In genomic region chr6:45344900-45345299, GRCh38 we compare ENCODE assay signal across 26 cellular contexts.
"Had no signal": no experiment of that assay in that cellular context is flagged by ENCODE, and none has a peak within 500 bp of the region (broad histone marks: within the 10 kb centered on the region; RNA-seq: fewer than 3 reads in every experiment).

No MANE protein-coding gene starts in this region.

- H3K9me3 ChIP-seq: stomach, suprapubic skin, testis, thoracic aorta, thyroid gland, tibial artery, tibial nerve, transverse colon, upper lobe of left lung, upper lobe of right lung, uterus, vagina had no signal

- H3K27me3 ChIP-seq: stomach, suprapubic skin, testis, thyroid gland, tibial artery, tibial nerve, transverse colon, upper lobe of left lung, upper lobe of right lung, uterus, vagina had no signal

- H3K4me3 ChIP-seq: stomach, suprapubic skin, testis, thoracic aorta, thyroid gland, tibial artery, tibial nerve, transverse colon, upper lobe of left lung, upper lobe of right lung, uterus, vagina had no signal

- H3K36me3 ChIP-seq: stomach, suprapubic skin, thoracic aorta, thyroid gland, tibial artery, tibial nerve, transverse colon, upper lobe of left lung, upper lobe of right lung, uterus, vagina had no signal

- H3K4me1 ChIP-seq: stomach, suprapubic skin, testis, tibial artery, tibial nerve, transverse colon, upper lobe of left lung, upper lobe of right lung, uterus, vagina had no signal

- ATAC-seq: stimulated activated effector memory CD8-positive, alpha-beta T cell treated with anti-CD3 and anti-CD28 coated beads, Interleukin-12 subunit alpha, Interleukin-12 subunit beta, amount 100 ng/mL, for 72 hours; stimulated activated memory B cell treated with anti-CD40 and anti-IgM and Interleukin-4, amounts not matched to agents 10 μg/mL and 1 μg/mL and 100 μg/mL, for 72 hours; stimulated activated naive B cell treated with anti-CD40 and anti-IgM and Interleukin-4, amounts not matched to agents 10 μg/mL and 1 μg/mL and 100 μg/mL, for 72 hours; stimulated activated naive CD8-positive, alpha-beta T cell treated with anti-CD3 and anti-CD28 coated beads, Interleukin-15, amount 100 ng/mL, for 72 hours; stimulated activated naive CD8-positive, alpha-beta T cell treated with anti-CD3 and anti-CD28 coated beads, Interleukin-15, Interleukin-2, amounts not matched to agents 100 U/mL and 50 U/mL, for 24 hours; upper lobe of right lung had no signal

- H3K27ac ChIP-seq: stomach, suprapubic skin, testis, thoracic aorta, thyroid gland, tibial artery, tibial nerve, transverse colon, upper lobe of left lung, upper lobe of right lung, uterus, vagina had no signal

- FAIRE-seq: urothelium cell line had no signal

- DNase-seq: stimulated activated CD4-positive, alpha-beta T cell treated with anti-CD3 and anti-CD28 coated beads, Interleukin-2, amount 100 ng/mL, for 48 hours; stimulated activated CD4-positive, alpha-beta T cell treated with anti-CD3 and anti-CD28 coated beads, Interleukin-4, amount 100 ng/mL, for 1 hour; stimulated activated CD4-positive, alpha-beta T cell treated with anti-CD3 and anti-CD28 coated beads, Interleukin-4, amount 100 ng/mL, for 24 hours; stimulated activated CD4-positive, alpha-beta T cell treated with anti-CD3 and anti-CD28 coated beads, Interleukin-4, amount 100 ng/mL, for 4 hours; stimulated activated CD8-positive, alpha-beta memory T cell treated with anti-CD3 and anti-CD28 coated beads, Interleukin-4, amount 100 ng/mL, for 48 hours; stimulated activated naive B cell treated with anti-CD40 and anti-IgM and Interleukin-4, amounts not matched to agents 10 μg/mL and 1 μg/mL and 100 μg/mL, for 72 hours; stimulated activated naive CD4-positive, alpha-beta T cell; stimulated activated naive CD4-positive, alpha-beta T cell treated with Interleukin-2 at 50 U/mL for 16 hours; stimulated activated naive CD8-positive, alpha-beta T cell treated with anti-CD3 and anti-CD28 coated beads, Interleukin-15, amount 100 ng/mL, for 72 hours; stimulated activated naive CD8-positive, alpha-beta T cell treated with anti-CD3 and anti-CD28 coated beads, Interleukin-15, Interleukin-2, amounts not matched to agents 100 U/mL and 50 U/mL, for 24 hours; stomach; substantia nigra; testis; thyroid gland; tibial artery; transverse colon; upper lobe of left lung; upper lobe of right lung; uterus had no signal
